8 cellular contexts compared by ENCODE assay signal in genomic region chr2:218585541-218585940, GRCh38. TPM values are rescaled to one million over a fixed set of nuclear protein-coding genes. Genes with fewer than 3 reads are reported as not detected.
"Had no signal": no experiment of that assay in that cellular context is flagged by ENCODE, and none has a peak within 500 bp of the region (broad histone marks: within the 10 kb centered on the region; RNA-seq: fewer than 3 reads in every experiment).

No MANE protein-coding gene starts in this region.

- H3K27ac ChIP-seq: GM23248 had no signal

- H3K27ac Mint-ChIP-seq: HFFc6 had no signal

- H3K9me3 ChIP-seq: HAP-1 had no signal

- H3K4me3 ChIP-seq: GM23248, GM23338, HAP-1 had no signal

- H3K4me3 Mint-ChIP-seq: GM23338, H9, HFFc6 had no signal

- DNase-seq: GM23248, GOT3, H7, H9, HCEC 1CT, HFFc6 had no signal

- H3K4me1 Mint-ChIP-seq: GM23338 had no signal

- H2AFZ ChIP-seq: GM23248, GM23338 had no signal

- H3K9me3 Mint-ChIP-seq: GM23338, H9, HFFc6 had no signal

- H3K4me1 ChIP-seq: HAP-1 had no signal

- H3K4me2 ChIP-seq: GM23338 had no signal

- H3K9ac ChIP-seq: GM23248 had no signal

RNA-seq across cellular contexts. Expression of gene PLCD4, which starts 22.2 kb away (rescaled TPM):
- total RNA-seq: H7 had no signal
